8 cellular contexts compared by ENCODE assay signal in genomic region chr2:8583400-8584173, GRCh38.
DNase-seq lines count a peak whose midpoint lies in the region; ATAC-seq and TF ChIP-seq lines count a peak whose summit lies in the region.

No MANE protein-coding gene starts in this region.

- no peak for TF ChIP-seq CTCF in GM13977 (IDR thresholded peaks at IDR 0.05; ENCODE audit: extremely low read depth, insufficient read depth, missing control alignments)
- no peak for TF ChIP-seq CTCF in mesothelial cell of epicardium (IDR thresholded peaks at IDR 0.05; ENCODE audit: unreplicated experiment)

- H3K36me3 Mint-ChIP-seq in mesothelial cell of epicardium, result no peaks in the 10 kb centered on the region

- in situ Hi-C loops in GM13977 (cut with MboI; ENCODE audit: low pct_unique_long_range_greater_than_20kb, low sequenced_read_pairs, unreplicated experiment), result no loop called here

- ATAC-seq in HG02759 (IDR thresholded peaks at IDR 0.05; ENCODE audit: unreplicated experiment), result peak; percentile 86

- DNase-seq in GM13977 (ENCODE audit: low spot score) (peak; percentile 95), NCI-H2029 treated with DMSO at 0.1 percent for 48 hours (lab: John Stamatoyannopoulos, UW) (peak; percentile 80), mesothelial cell of epicardium (ENCODE audit: low spot score in 2 of 2, unreplicated experiment in 2 of 2) (peak; percentile 89 to 97), dedifferentiated amniotic fluid mesenchymal stem cell (ENCODE audit: extremely low spot score) (no peak)
- DNase-seq in activated CD4-positive, alpha-beta T cell treated with anti-CD3 and anti-CD28 coated beads, Interleukin-2, amount 50 U/mL, for 48 hours, result peak; percentile 85 to 90
- DNase-seq in effector CD8-positive, alpha-beta T cell (lab: John Stamatoyannopoulos, UW), result peak; percentile 67
- peak; percentile 64 to 78 for DNase-seq in stimulated activated CD8-positive, alpha-beta memory T cell treated with anti-CD3 and anti-CD28 coated beads, Interleukin-15, amount 100 ng/mL, for 4 hours (ENCODE audit: low read depth in 2 of 2)

- H3K4me3 Mint-ChIP-seq in mesothelial cell of epicardium, result peak overlapping the region; percentile 53

- H3K9me3 Mint-ChIP-seq in mesothelial cell of epicardium, result no peaks in the 10 kb centered on the region

- no peaks in the 10 kb centered on the region for H3K27me3 Mint-ChIP-seq in mesothelial cell of epicardium (ENCODE audit: low read depth)

- H3K4me1 Mint-ChIP-seq in mesothelial cell of epicardium, result peaks cover 58% of the 10 kb centered on the region

- H3K27ac Mint-ChIP-seq in mesothelial cell of epicardium, result peak overlapping the region; percentile 84
